In genomic region chr2:60890393-60890707, GRCh38 we compare ENCODE assay signal across 24 cellular contexts. TPM values are rescaled to one million over a fixed set of nuclear protein-coding genes. Genes with fewer than 3 reads are reported as not detected.
DNase-seq lines count a peak whose midpoint lies in the region; ATAC-seq, FAIRE-seq and TF ChIP-seq lines count a peak whose summit lies in the region.
"Had no signal": no experiment of that assay in that cellular context is flagged by ENCODE, and none has a peak within 500 bp of the region (broad histone marks: within the 10 kb centered on the region; RNA-seq: fewer than 3 reads in every experiment).

No MANE protein-coding gene starts in this region.

- 60% methylated on average over 1 of the region's 1 CpG for WGBS in K562 (ENCODE audit: insufficient coverage, low coverage, missing lambda C conversion rate)

- TF ChIP-seq RAD21 in K562 (CRISPR knock-in tag; conservative IDR thresholded peaks at IDR 0.05 in 1 of 2, IDR thresholded peaks at IDR 0.05 in 1 of 2), result no peak

- H3K27ac ChIP-seq in OCI-LY3 (ENCODE audit: low read length) (peak overlapping the region; percentile 69), K562 (ENCODE audit: extremely low read depth, low read depth, low read length) (no peak overlapping the region)
- H3K27ac ChIP-seq: BLaER1 treated with 17β-estradiol and CSF1 and Interleukin-3, amounts not matched to agents 10 nM and 100 nM; brain microvascular endothelial cell; heart left ventricle; suprapubic skin had no signal

- intact Hi-C loops in activated naive CD4-positive, alpha-beta T cell treated with anti-CD3 and anti-CD28 coated beads for 36 hours (cut with micrococcal nuclease), result no loop called here
- intact Hi-C loops in K562 (cut with micrococcal nuclease), result no loop called here

- in situ Hi-C loops in K562 (cut with MboI), result no loop called here

- H3K9me3 Mint-ChIP-seq in activated naive CD4-positive, alpha-beta T cell treated with anti-CD3 and anti-CD28 coated beads, Interleukin-2, amount 10 ng/mL, durations not matched to agents 7 days and 5 days, result no peaks in the 10 kb centered on the region
- H3K9me3 Mint-ChIP-seq in activated naive CD4-positive, alpha-beta T cell treated with anti-CD3 and anti-CD28 coated beads for 36 hours, result no peaks in the 10 kb centered on the region
- no peaks in the 10 kb centered on the region for H3K9me3 Mint-ChIP-seq in stimulated activated naive CD8-positive, alpha-beta T cell treated with anti-CD3 and anti-CD28 coated beads, Interleukin-15, amount 100 ng/mL, for 72 hours

- H3K79me2 ChIP-seq in OCI-LY3 (ENCODE audit: low read length), result peaks cover 93% of the 10 kb centered on the region
- peaks cover 54% of the 10 kb centered on the region for H3K79me2 ChIP-seq in K562 (ENCODE audit: control insufficient read depth, insufficient read depth, low read length)

- TF ChIP-seq POLR2A in K562 (conservative IDR thresholded peaks at IDR 0.05), result no peak

- POLR2A ChIA-PET in K562 (lab: Yijun Ruan, JAX), result interaction anchor here (0.7 kb wide), 1 partner anchor 85 kb away, joined by 3 read pairs; no protein-coding TSS in a partner anchor

- TF ChIP-seq CTCF in OCI-LY3 (IDR thresholded peaks at IDR 0.05; ENCODE audit: low read depth, low read length), result no peak
- no peak for TF ChIP-seq CTCF in K562 (IDR thresholded peaks at IDR 0.05 in 2 of 3, conservative IDR thresholded peaks at IDR 0.05 in 1 of 3; ENCODE audit: insufficient read depth in 2 of 3, low read depth in 1 of 3, low read length in 3 of 3)

- H3K27me3 ChIP-seq in OCI-LY3 (ENCODE audit: low read depth, low read length) (no peaks in the 10 kb centered on the region), K562 (ENCODE audit: control insufficient read depth in 2 of 2, insufficient read depth in 2 of 2, low read length in 2 of 2) (no peaks in the 10 kb centered on the region)
- H3K27me3 ChIP-seq: brain microvascular endothelial cell, heart left ventricle, suprapubic skin had no signal

- no peak for ATAC-seq in K562
- no peak for ATAC-seq in stimulated activated naive CD8-positive, alpha-beta T cell treated with anti-CD3 and anti-CD28 coated beads, Interleukin-15, amount 100 ng/mL, for 72 hours
- ATAC-seq: activated CD8-positive, alpha-beta memory T cell treated with anti-CD3 and anti-CD28 coated beads, Interleukin-2, amount 10 ng/mL, durations not matched to agents 7 days and 5 days; heart left ventricle; left cardiac atrium; Right ventricle myocardium inferior had no signal

- H3K36me3 ChIP-seq in OCI-LY3 (replicated peaks; ENCODE audit: low read depth, low read length) (peaks cover 42% of the 10 kb centered on the region), K562 (ENCODE audit: control insufficient read depth, insufficient read depth, low read length) (peaks cover 29% of the 10 kb centered on the region; the same call in 2 of the 3 replicates)
- H3K36me3 ChIP-seq: brain microvascular endothelial cell had no signal

- H3K27me3 Mint-ChIP-seq in activated naive CD4-positive, alpha-beta T cell treated with anti-CD3 and anti-CD28 coated beads, Interleukin-2, amount 10 ng/mL, durations not matched to agents 7 days and 5 days, result no peaks in the 10 kb centered on the region
- no peaks in the 10 kb centered on the region for H3K27me3 Mint-ChIP-seq in activated naive CD4-positive, alpha-beta T cell treated with anti-CD3 and anti-CD28 coated beads for 36 hours (ENCODE audit: low read depth)
- H3K27me3 Mint-ChIP-seq in stimulated activated naive CD8-positive, alpha-beta T cell treated with anti-CD3 and anti-CD28 coated beads, Interleukin-15, amount 100 ng/mL, for 72 hours, result no peaks in the 10 kb centered on the region
- H3K27me3 Mint-ChIP-seq: activated CD8-positive, alpha-beta memory T cell treated with anti-CD3 and anti-CD28 coated beads, Interleukin-2, amount 10 ng/mL, durations not matched to agents 7 days and 5 days had no signal

- H4K20me1 ChIP-seq in OCI-LY3 (ENCODE audit: insufficient read depth, low read length) (peaks cover 70% of the 10 kb centered on the region), K562 (replicated peaks; ENCODE audit: control insufficient read depth, insufficient read depth, low read length) (no peaks in the 10 kb centered on the region)

- peak overlapping the region; percentile 48 for H3K4me3 ChIP-seq in OCI-LY3 (ENCODE audit: low read length)
- H3K4me3 ChIP-seq in K562, result no peak overlapping the region
- H3K4me3 ChIP-seq: BLaER1 treated with 17β-estradiol and CSF1 and Interleukin-3, amounts not matched to agents 10 nM and 100 nM; heart left ventricle; suprapubic skin had no signal

- H3K9me3 ChIP-seq in OCI-LY3 (ENCODE audit: insufficient read depth, low read length) (no peaks in the 10 kb centered on the region), K562 (replicated peaks; ENCODE audit: control insufficient read depth, insufficient read depth, low read depth, low read length) (no peaks in the 10 kb centered on the region)
- H3K9me3 ChIP-seq: BLaER1 treated with 17β-estradiol and CSF1 and Interleukin-3, amounts not matched to agents 10 nM and 100 nM; heart left ventricle; suprapubic skin had no signal

- H3K27ac Mint-ChIP-seq in activated naive CD4-positive, alpha-beta T cell treated with anti-CD3 and anti-CD28 coated beads, Interleukin-2, amount 10 ng/mL, durations not matched to agents 7 days and 5 days, result peak overlapping the region; percentile 24
- H3K27ac Mint-ChIP-seq in activated naive CD4-positive, alpha-beta T cell treated with anti-CD3 and anti-CD28 coated beads for 36 hours, result no peak overlapping the region
- peak overlapping the region in 1 of 2 donors; percentile 11 for H3K27ac Mint-ChIP-seq in stimulated activated naive CD8-positive, alpha-beta T cell treated with anti-CD3 and anti-CD28 coated beads, Interleukin-15, amount 100 ng/mL, for 72 hours
- H3K27ac Mint-ChIP-seq: activated CD8-positive, alpha-beta memory T cell treated with anti-CD3 and anti-CD28 coated beads, Interleukin-2, amount 10 ng/mL, durations not matched to agents 7 days and 5 days had no signal

- no peak for FAIRE-seq in K562 (lab: Jason Lieb, UNC)

- peaks cover 33% of the 10 kb centered on the region for H3K4me1 Mint-ChIP-seq in activated naive CD4-positive, alpha-beta T cell treated with anti-CD3 and anti-CD28 coated beads, Interleukin-2, amount 10 ng/mL, durations not matched to agents 7 days and 5 days
- peaks cover 65% of the 10 kb centered on the region for H3K4me1 Mint-ChIP-seq in activated naive CD4-positive, alpha-beta T cell treated with anti-CD3 and anti-CD28 coated beads for 36 hours (ENCODE audit: low read depth)
- peaks cover 62% of the 10 kb centered on the region for H3K4me1 Mint-ChIP-seq in stimulated activated naive CD8-positive, alpha-beta T cell treated with anti-CD3 and anti-CD28 coated beads, Interleukin-15, amount 100 ng/mL, for 72 hours

- peaks cover 44% of the 10 kb centered on the region for H3K36me3 Mint-ChIP-seq in activated naive CD4-positive, alpha-beta T cell treated with anti-CD3 and anti-CD28 coated beads, Interleukin-2, amount 10 ng/mL, durations not matched to agents 7 days and 5 days
- peaks cover 42% of the 10 kb centered on the region for H3K36me3 Mint-ChIP-seq in activated naive CD4-positive, alpha-beta T cell treated with anti-CD3 and anti-CD28 coated beads for 36 hours (ENCODE audit: low read depth)

- no peak for DNase-seq in activated naive CD4-positive, alpha-beta T cell treated with anti-CD3 and anti-CD28 coated beads, Interleukin-2, amount 10 ng/mL, durations not matched to agents 7 days and 5 days
- no peak for DNase-seq in activated naive CD4-positive, alpha-beta T cell treated with anti-CD3 and anti-CD28 coated beads for 36 hours
- no peak for DNase-seq in K562 (ENCODE audit: extremely low read depth in 1 of 4, low spot score in 3 of 4)
- no peak for DNase-seq in stimulated activated naive CD8-positive, alpha-beta T cell treated with anti-CD3 and anti-CD28 coated beads, Interleukin-15, amount 100 ng/mL, for 72 hours
- DNase-seq in activated CD4-positive, CD25-positive, alpha-beta regulatory T cell treated with anti-CD3 and anti-CD28 coated beads, Interleukin-2, amount 50 U/mL, for 72 hours, result no peak
- no peak for DNase-seq in DMS153 (lab: John Stamatoyannopoulos, UW)
- DNase-seq: activated CD8-positive, alpha-beta memory T cell treated with anti-CD3 and anti-CD28 coated beads, Interleukin-2, amount 10 ng/mL, durations not matched to agents 7 days and 5 days; activated effector memory CD4-positive, alpha-beta T cell treated with Interleukin-2 at 50 U/mL for 16 hours; brain microvascular endothelial cell; Calu3; foreskin fibroblast; HCEC 1CT; heart left ventricle; left cardiac atrium; NCI-H1105; NCI-H2029; NCI-H226; NCI-H748 treated with DMSO at 0.1 percent for 48 hours; stimulated activated CD8-positive, alpha-beta memory T cell treated with anti-CD3 and anti-CD28 coated beads, Interleukin-4, amount 100 ng/mL, for 48 hours; SW 1271 had no signal

- H3K4me1 ChIP-seq in OCI-LY3 (ENCODE audit: low read length) (peaks cover 53% of the 10 kb centered on the region), K562 (replicated peaks in 1 of 2; ENCODE audit: control insufficient read depth in 2 of 2, insufficient read depth in 2 of 2, low read length in 2 of 2) (peaks cover 0 to 4% of the 10 kb centered on the region in 2 experiments; a peak in 2 of 5 replicates)

- no peaks in the 10 kb centered on the region for H3K9me1 ChIP-seq in K562 (ENCODE audit: control insufficient read depth, insufficient read depth, low read length)

- TF ChIP-seq EP300 in K562 (IDR thresholded peaks at IDR 0.05; ENCODE audit: low read length), result no peak

- no peak overlapping the region for H3K4me3 Mint-ChIP-seq in activated naive CD4-positive, alpha-beta T cell treated with anti-CD3 and anti-CD28 coated beads, Interleukin-2, amount 10 ng/mL, durations not matched to agents 7 days and 5 days
- no peak overlapping the region for H3K4me3 Mint-ChIP-seq in activated naive CD4-positive, alpha-beta T cell treated with anti-CD3 and anti-CD28 coated beads for 36 hours
- peak overlapping the region; percentile 67 to 79 for H3K4me3 Mint-ChIP-seq in stimulated activated naive CD8-positive, alpha-beta T cell treated with anti-CD3 and anti-CD28 coated beads, Interleukin-15, amount 100 ng/mL, for 72 hours
- H3K4me3 Mint-ChIP-seq: activated CD8-positive, alpha-beta memory T cell treated with anti-CD3 and anti-CD28 coated beads, Interleukin-2, amount 10 ng/mL, durations not matched to agents 7 days and 5 days had no signal

- no peak overlapping the region for H2AFZ ChIP-seq in OCI-LY3 (ENCODE audit: low read depth, low read length)
- H2AFZ ChIP-seq in K562 (ENCODE audit: low read depth, low read length), result no peak overlapping the region

- CTCF ChIA-PET in activated naive CD4-positive, alpha-beta T cell treated with anti-CD3 and anti-CD28 coated beads, Interleukin-2, amount 10 ng/mL, durations not matched to agents 7 days and 5 days (lab: Charles Lee), result no interaction called here
- CTCF ChIA-PET in activated naive CD4-positive, alpha-beta T cell treated with anti-CD3 and anti-CD28 coated beads for 36 hours (lab: Charles Lee), result interaction anchor here (0.6 to 1.3 kb wide), 3 partner anchors 71 to 108 kb away, joined by 3 to 4 read pairs (median 3); no protein-coding TSS in a partner anchor
- CTCF ChIA-PET in K562 (lab: Yijun Ruan, JAX; ENCODE audit: low intra/inter-chr PET ratio), result no interaction called here

- BruUV-seq in K562 (replicated peaks; lab: Mats Ljungman, UMichigan), result no TSS peak

- no peak overlapping the region for H3K9ac ChIP-seq in OCI-LY3 (ENCODE audit: low read length)
- H3K9ac ChIP-seq in K562 (ENCODE audit: insufficient read depth in 1 of 2, low read depth in 2 of 2, low read length in 2 of 2), result no peak overlapping the region
- H3K9ac ChIP-seq: BLaER1 treated with 17β-estradiol and CSF1 and Interleukin-3, amounts not matched to agents 10 nM and 100 nM had no signal

- H3K4me2 ChIP-seq in OCI-LY3 (ENCODE audit: low read length) (peak overlapping the region; percentile 72), K562 (ENCODE audit: insufficient read depth, low read length) (no peak overlapping the region)

RNA-seq across cellular contexts. Expression of gene REL, which starts 9.0 kb away (rescaled TPM):
- total RNA-seq in activated naive CD4-positive, alpha-beta T cell treated with anti-CD3 and anti-CD28 coated beads for 36 hours, result 10 to 100 TPM; 40.3 to 40.5 TPM
- 15.4 and 39.4 TPM in 2 replicates for total RNA-seq in K562 (2011; cell fraction: chromatin; rRNA removed; ENCODE audit: low replicate concordance)
- 5.3 and 7.2 TPM in 2 replicates for total RNA-seq in K562 (2011; cell fraction: nucleolus; rRNA removed)
- total RNA-seq in K562 (2011; cell fraction: nucleoplasm; rRNA removed), result 14.2 and 23.3 TPM in 2 replicates
- total RNA-seq in K562 (2014; rRNA removed) (4.7 and 5.6 TPM in 2 replicates), K562 (2014; rRNA removed; fragmentation: Illumina TruSeq; extraction: Trizol) (8.0 and 10.1 TPM in 2 replicates), K562 (2015; rRNA removed; fragmentation: Illumina TruSeq; extraction: Trizol) (7.5 and 8.6 TPM in 2 replicates), K562 (2021) (6.6 and 6.7 TPM in 2 replicates)
- polyA plus RNA-seq in K562 (2011; rRNA removed) (5.9 and 6.5 TPM in 2 replicates), K562 (2014; fragmentation: Illumina TruSeq; extraction: Trizol) (5.8 and 6.3 TPM in 2 replicates), K562 (2014; fragmentation: Nextera tagmentation; extraction: Ambion mirVana) (1 to 10 TPM in 1 of 2 experiments, under 1 TPM in 1; 0.63 to 2.4 TPM), K562 (2014; rRNA removed) (3.1 and 4.4 TPM in 2 replicates)
- 2.5 and 4.7 TPM in 2 replicates for polyA plus RNA-seq in K562 (2011; cell fraction: cytosol; rRNA removed)
- 5.7 and 6.3 TPM in 2 replicates for polyA plus RNA-seq in K562 (2011; cell fraction: nucleus; rRNA removed)
- polyA plus RNA-seq in K562 (2012), result 3.2 and 3.4 TPM in 2 replicates
- 21.5 and 25.4 TPM in 2 replicates for polyA minus RNA-seq in K562 (2011; rRNA and poly(A)+ RNA removed)
- 7.8 and 8.3 TPM in 2 replicates for polyA minus RNA-seq in K562 (2011; cell fraction: cytosol; rRNA and poly(A)+ RNA removed)
- 5.3 and 13.2 TPM in 2 replicates for polyA minus RNA-seq in K562 (2011; cell fraction: nucleus; rRNA and poly(A)+ RNA removed)

Comparison
In these comparisons a context has a peak if more than half of its experiments do, and no peak if none do; other contexts are left out.
1. H3K4me3 Mint-ChIP-seq: peak in stimulated activated naive CD8-positive, alpha-beta T cell treated with anti-CD3 and anti-CD28 coated beads, Interleukin-15, amount 100 ng/mL, for 72 hours (2 of 2); none in activated naive CD4-positive, alpha-beta T cell treated with anti-CD3 and anti-CD28 coated beads, Interleukin-2, amount 10 ng/mL, durations not matched to agents 7 days and 5 days (single experiment) and activated naive CD4-positive, alpha-beta T cell treated with anti-CD3 and anti-CD28 coated beads for 36 hours (single experiment).